In the genomic region with DNA sequence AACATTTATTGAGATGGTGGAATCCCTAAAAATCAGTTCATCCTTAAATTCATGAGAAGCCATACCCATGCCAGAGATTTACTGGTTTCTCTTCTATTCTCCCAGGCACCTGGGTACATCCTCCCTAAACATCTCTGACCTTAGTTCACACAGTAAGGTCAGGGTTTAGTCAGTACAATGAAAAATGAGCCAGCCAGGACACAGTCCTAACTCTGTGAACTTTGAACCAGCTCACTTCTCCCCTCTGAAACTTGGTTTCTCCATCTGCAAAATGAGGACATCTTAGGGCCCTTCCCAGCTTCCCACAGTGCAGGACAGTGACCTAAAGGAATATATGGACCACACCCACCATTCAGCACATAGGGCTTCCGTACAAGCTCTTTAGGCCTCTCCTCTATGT, we compare ENCODE assay signal across 14 cellular contexts. TPM values are rescaled to one million over a fixed set of nuclear protein-coding genes. Genes with fewer than 3 reads are reported as not detected.
DNase-seq lines count a peak whose midpoint lies in the region; ATAC-seq and TF ChIP-seq lines count a peak whose summit lies in the region.
"Had no signal": no experiment of that assay in that cellular context is flagged by ENCODE, and none has a peak within 500 bp of the region (broad histone marks: within the 10 kb centered on the region; RNA-seq: fewer than 3 reads in every experiment).

No MANE protein-coding gene starts in this region.

- H3K9me3 ChIP-seq in OCI-LY3 (ENCODE audit: insufficient read depth, low read length) (no peaks in the 10 kb centered on the region), endodermal cell (ENCODE audit: control insufficient read depth, low read length) (no peaks in the 10 kb centered on the region), gastrocnemius medialis (no peaks in the 10 kb centered on the region)
- H3K9me3 ChIP-seq: ovary, suprapubic skin had no signal

- peak overlapping the region; percentile 95 for H3K4me3 Mint-ChIP-seq in activated CD4-positive, alpha-beta T cell treated with anti-CD3 and anti-CD28 coated beads, Interleukin-2, amount 10 ng/mL, durations not matched to agents 7 days and 5 days
- peak overlapping the region; percentile 87 for H3K4me3 Mint-ChIP-seq in endodermal cell

- H3K9ac ChIP-seq in OCI-LY3 (ENCODE audit: low read length) (peak overlapping the region; percentile 98; the same call in 1 of the 2 replicates), endodermal cell (ENCODE audit: extremely low read depth, low read length, poor library complexity, severe bottlenecking) (no peak overlapping the region)

- peak overlapping the region; percentile 96 for H3K4me3 ChIP-seq in OCI-LY3 (ENCODE audit: low read length)
- H3K4me3 ChIP-seq in endodermal cell (ENCODE audit: low read length), result no peak overlapping the region
- no peak overlapping the region for H3K4me3 ChIP-seq in gastrocnemius medialis
- H3K4me3 ChIP-seq: ovary had no signal

- no peak for ATAC-seq in gastrocnemius medialis
- no peak for ATAC-seq in GM19023 (IDR thresholded peaks at IDR 0.05; ENCODE audit: unreplicated experiment)

- POLR2A ChIA-PET in activated CD4-positive, alpha-beta T cell treated with anti-CD3 and anti-CD28 coated beads, Interleukin-2, amount 10 ng/mL, durations not matched to agents 7 days and 5 days (lab: Charles Lee), result no interaction called here

- no peaks in the 10 kb centered on the region for H3K27me3 Mint-ChIP-seq in activated CD4-positive, alpha-beta T cell treated with anti-CD3 and anti-CD28 coated beads, Interleukin-2, amount 10 ng/mL, durations not matched to agents 7 days and 5 days
- no peaks in the 10 kb centered on the region for H3K27me3 Mint-ChIP-seq in endodermal cell (ENCODE audit: insufficient read depth)

- H3K9me3 Mint-ChIP-seq in activated CD4-positive, alpha-beta T cell treated with anti-CD3 and anti-CD28 coated beads, Interleukin-2, amount 10 ng/mL, durations not matched to agents 7 days and 5 days, result no peaks in the 10 kb centered on the region
- no peaks in the 10 kb centered on the region for H3K9me3 Mint-ChIP-seq in endodermal cell

- peaks cover 61% of the 10 kb centered on the region for H3K79me2 ChIP-seq in OCI-LY3 (ENCODE audit: low read length)

- TF ChIP-seq CTCF in OCI-LY3 (IDR thresholded peaks at IDR 0.05; ENCODE audit: low read depth, low read length) (no peak), endodermal cell (conservative IDR thresholded peaks at IDR 0.05) (no peak), gastrocnemius medialis (IDR thresholded peaks at IDR 0.05 in 4 of 5, conservative IDR thresholded peaks at IDR 0.05 in 1 of 5) (no peak)

- H3K4me1 ChIP-seq in OCI-LY3 (ENCODE audit: low read length), result peaks cover 11% of the 10 kb centered on the region
- peaks cover 6% of the 10 kb centered on the region for H3K4me1 ChIP-seq in endodermal cell (ENCODE audit: control insufficient read depth, insufficient read depth, low read length)
- H3K4me1 ChIP-seq in gastrocnemius medialis, result peaks cover 45 to 56% of the 10 kb centered on the region in 2 donors

- CTCF ChIA-PET in activated CD4-positive, alpha-beta T cell treated with anti-CD3 and anti-CD28 coated beads, Interleukin-2, amount 10 ng/mL, durations not matched to agents 7 days and 5 days (lab: Charles Lee), result interaction anchor here (1.5 kb wide), 1 partner anchor 12 kb away, joined by 5 read pairs; no protein-coding TSS in a partner anchor

- H3K36me3 ChIP-seq in OCI-LY3 (replicated peaks; ENCODE audit: low read depth, low read length) (peaks cover 64% of the 10 kb centered on the region), endodermal cell (ENCODE audit: control insufficient read depth, insufficient read depth, low read length) (peaks cover 61% of the 10 kb centered on the region), gastrocnemius medialis (peaks cover 0 to 50% of the 10 kb centered on the region in 2 donors)
- H3K36me3 ChIP-seq: ovary had no signal

- peaks cover 60% of the 10 kb centered on the region for H3K36me3 Mint-ChIP-seq in activated CD4-positive, alpha-beta T cell treated with anti-CD3 and anti-CD28 coated beads, Interleukin-2, amount 10 ng/mL, durations not matched to agents 7 days and 5 days (ENCODE audit: low read depth)
- peaks cover 36% of the 10 kb centered on the region for H3K36me3 Mint-ChIP-seq in endodermal cell (ENCODE audit: low read depth)

- 91% methylated on average over 1 of the region's 1 CpG; no CpG with 5 or more reads in 1 of the 2 experiments for WGBS in endodermal cell (ENCODE audit: insufficient coverage in 1 of 2, insufficient read length in 1 of 2), 2 experiments

- H3K27ac ChIP-seq in OCI-LY3 (ENCODE audit: low read length) (no peak overlapping the region), endodermal cell (ENCODE audit: low read depth, low read length) (no peak overlapping the region), gastrocnemius medialis (peak overlapping the region; percentile 92 to 98 (median 96))
- H3K27ac ChIP-seq: ovary, suprapubic skin, WERI-Rb-1 had no signal

- peak overlapping the region; percentile 96 for H3K4me2 ChIP-seq in OCI-LY3 (ENCODE audit: low read length)

- in situ Hi-C loops in gastrocnemius medialis (cut with MboI; ENCODE audit: low sequenced_read_pairs in 4 of 4), result no loop called here

- DNase-seq in activated CD4-positive, alpha-beta T cell treated with anti-CD3 and anti-CD28 coated beads, Interleukin-2, amount 10 ng/mL, durations not matched to agents 7 days and 5 days, result no peak
- DNase-seq in activated CD4-positive, alpha-beta T cell treated with anti-CD3 and anti-CD28 coated beads for 4 hours, result no peak
- DNase-seq in endodermal cell, result no peak
- no peak for DNase-seq in gastrocnemius medialis
- DNase-seq in ecto neural progenitor cell (ENCODE audit: low spot score), result no peak
- no peak for DNase-seq in ureter (ENCODE audit: low spot score)
- DNase-seq: amygdala; NCI-H187; ovary; stimulated activated CD4-positive, alpha-beta T cell treated with anti-CD3 and anti-CD28 coated beads, Interleukin-4, amount 100 ng/mL, for 1 hour; WERI-Rb-1 had no signal

- H3K27ac Mint-ChIP-seq in activated CD4-positive, alpha-beta T cell treated with anti-CD3 and anti-CD28 coated beads, Interleukin-2, amount 10 ng/mL, durations not matched to agents 7 days and 5 days, result peak overlapping the region; percentile 26
- no peak overlapping the region for H3K27ac Mint-ChIP-seq in endodermal cell

- peaks cover 36% of the 10 kb centered on the region for H3K4me1 Mint-ChIP-seq in activated CD4-positive, alpha-beta T cell treated with anti-CD3 and anti-CD28 coated beads, Interleukin-2, amount 10 ng/mL, durations not matched to agents 7 days and 5 days
- H3K4me1 Mint-ChIP-seq in endodermal cell, result peaks cover 12% of the 10 kb centered on the region

- H3K27me3 ChIP-seq in OCI-LY3 (ENCODE audit: low read depth, low read length) (no peaks in the 10 kb centered on the region), endodermal cell (ENCODE audit: control insufficient read depth, insufficient read depth, low read length, poor library complexity, severe bottlenecking) (no peaks in the 10 kb centered on the region), gastrocnemius medialis (no peaks in the 10 kb centered on the region)
- H3K27me3 ChIP-seq: ovary, suprapubic skin had no signal

- H4K20me1 ChIP-seq in OCI-LY3 (ENCODE audit: insufficient read depth, low read length), result no peaks in the 10 kb centered on the region

- H2AFZ ChIP-seq in OCI-LY3 (ENCODE audit: low read depth, low read length), result no peak overlapping the region

- intact Hi-C loops in gastrocnemius medialis (cut with DNase I; ENCODE audit: low total_unique reads), result loop anchor here (10.0 kb wide), 3 partner anchors 258 to 1158 kb away; a partner anchor contains a TSS

- no peak for TF ChIP-seq POLR2A in gastrocnemius medialis (IDR thresholded peaks at IDR 0.05)

RNA-seq across cellular contexts. Expression of a gene that starts 1.9 kb away (rescaled TPM):
- total RNA-seq in activated CD4-positive, alpha-beta T cell treated with anti-CD3 and anti-CD28 coated beads, Interleukin-2, amount 10 ng/mL, durations not matched to agents 7 days and 5 days, result 10 to 100 TPM; 29.1 to 34.0 TPM
- total RNA-seq in endodermal cell, result 10 to 100 TPM; 18.6 to 31.3 TPM
- polyA plus RNA-seq in endodermal cell (2013, experiment 1 of 2), result 19.3 TPM
- polyA plus RNA-seq in endodermal cell (2013, experiment 2 of 2), result 19.2 TPM
- total RNA-seq in gastrocnemius medialis, result 10 to 100 TPM; 21.6 to 43.5 (median 33.9) TPM
- total RNA-seq in ureter, result 26.6 TPM

RNA-seq across cellular contexts. Expression of a gene that starts 2.1 kb away (rescaled TPM):
- 100 to 1,000 TPM; 143 to 150 TPM for total RNA-seq in activated CD4-positive, alpha-beta T cell treated with anti-CD3 and anti-CD28 coated beads, Interleukin-2, amount 10 ng/mL, durations not matched to agents 7 days and 5 days
- total RNA-seq in endodermal cell, result 100 to 1,000 TPM; 101 to 102 TPM
- polyA plus RNA-seq in endodermal cell (2013, experiment 1 of 2), result 139 TPM
- polyA plus RNA-seq in endodermal cell (2013, experiment 2 of 2), result 127 TPM
- 100 to 1,000 TPM; 189 to 274 (median 229) TPM for total RNA-seq in gastrocnemius medialis
- 145 TPM for total RNA-seq in ureter

RNA-seq across cellular contexts. Expression of a gene that starts 21.2 kb away (rescaled TPM):
- 1 to 10 TPM; 5.4 to 7.7 TPM for total RNA-seq in activated CD4-positive, alpha-beta T cell treated with anti-CD3 and anti-CD28 coated beads, Interleukin-2, amount 10 ng/mL, durations not matched to agents 7 days and 5 days
- total RNA-seq in endodermal cell (10 to 100 TPM; 10.2 to 11.4 TPM), gastrocnemius medialis (1 to 10 TPM; 1.4 to 4.7 (median 2.4) TPM), ureter (9.3 TPM)
- 12.2 TPM for polyA plus RNA-seq in endodermal cell (2013, experiment 1 of 2)
- polyA plus RNA-seq in endodermal cell (2013, experiment 2 of 2), result 12.5 TPM

RNA-seq across cellular contexts. Expression of a gene that starts 24.9 kb away (rescaled TPM):
- 10 to 100 TPM; 46.3 to 53.6 TPM for total RNA-seq in activated CD4-positive, alpha-beta T cell treated with anti-CD3 and anti-CD28 coated beads, Interleukin-2, amount 10 ng/mL, durations not matched to agents 7 days and 5 days
- 100 to 1,000 TPM; 135 to 172 TPM for total RNA-seq in endodermal cell
- polyA plus RNA-seq in endodermal cell (2013, experiment 1 of 2), result 137 TPM
- polyA plus RNA-seq in endodermal cell (2013, experiment 2 of 2), result 140 TPM
- total RNA-seq in gastrocnemius medialis, result 100 to 1,000 TPM in 1 of 4 donors, 10 to 100 TPM in 3; 76.3 to 174 (median 84.1) TPM
- total RNA-seq in ureter, result 115 TPM

RNA-seq across cellular contexts. Expression of a gene that starts 29.8 kb away (rescaled TPM):
- 10 to 100 TPM; 53.8 to 65.8 TPM for total RNA-seq in activated CD4-positive, alpha-beta T cell treated with anti-CD3 and anti-CD28 coated beads, Interleukin-2, amount 10 ng/mL, durations not matched to agents 7 days and 5 days
- total RNA-seq in endodermal cell (10 to 100 TPM; 40.9 to 49.7 TPM), gastrocnemius medialis (100 to 1,000 TPM; 261 to 386 (median 302) TPM), ureter (66.1 TPM)
- polyA plus RNA-seq in endodermal cell (2013, experiment 1 of 2), result 32.9 TPM
- 36.2 TPM for polyA plus RNA-seq in endodermal cell (2013, experiment 2 of 2)

Comparison
In these comparisons a context has a peak if more than half of its experiments do, and no peak if none do; other contexts are left out.
1. H3K27ac ChIP-seq: peak in gastrocnemius medialis (4 of 4); none in OCI-LY3 (single experiment) and endodermal cell (single experiment).